ENCODE assay signal across 27 cellular contexts in the genomic region with DNA sequence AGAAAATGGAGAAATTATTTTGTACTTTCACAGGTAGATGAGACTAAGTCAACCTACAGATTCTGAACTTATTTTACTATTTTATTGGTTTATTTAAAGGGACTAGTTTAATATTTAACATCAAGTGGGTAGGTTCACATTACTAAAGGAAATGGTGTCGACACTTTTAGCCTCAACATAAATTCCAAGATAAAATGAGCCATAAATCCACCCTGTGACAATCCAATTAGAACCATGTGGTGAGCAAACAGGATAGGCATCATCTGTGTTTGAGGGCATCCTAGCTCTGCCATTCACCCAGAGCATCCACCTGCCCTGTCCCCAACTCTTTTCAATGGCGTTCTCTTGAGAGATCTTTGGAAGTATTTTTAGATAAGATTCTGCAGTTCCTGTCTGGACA.
"Had no signal": no experiment of that assay in that cellular context is flagged by ENCODE, and none has a peak within 500 bp of the region (broad histone marks: within the 10 kb centered on the region; RNA-seq: fewer than 3 reads in every experiment).

No MANE protein-coding gene starts in this region.

- H3K27ac ChIP-seq: dorsolateral prefrontal cortex, epithelial cell of prostate, gastrocnemius medialis, heart left ventricle, parathyroid adenoma, right atrium auricular region, testis, tibial artery had no signal

- H3K4me1 Mint-ChIP-seq: memory B cell; naive B cell; stimulated activated memory B cell treated with anti-CD40 and anti-IgM and Interleukin-4, amounts not matched to agents 10 μg/mL and 1 μg/mL and 100 μg/mL, for 72 hours had no signal

- H3K27ac Mint-ChIP-seq: memory B cell; naive B cell; natural killer cell treated with Interleukin-12 subunit alpha and Interleukin-12 subunit beta and Interleukin-15 and Interleukin-18, amount 100 ng/mL, for 72 hours; progenitor cell of endocrine pancreas; stimulated activated memory B cell treated with anti-CD40 and anti-IgM and Interleukin-4, amounts not matched to agents 10 μg/mL and 1 μg/mL and 100 μg/mL, for 72 hours; type B pancreatic cell had no signal

- FAIRE-seq: colon, islet of Langerhans, urothelium cell line had no signal

- H3K36me3 ChIP-seq: gastrocnemius medialis, heart left ventricle, right atrium auricular region, tibial artery had no signal

- H3K9me3 Mint-ChIP-seq: natural killer cell treated with Interleukin-12 subunit alpha and Interleukin-12 subunit beta and Interleukin-15 and Interleukin-18, amount 100 ng/mL, for 72 hours; type B pancreatic cell had no signal

- H3K9me3 ChIP-seq: gastrocnemius medialis, heart left ventricle, right atrium auricular region, testis, tibial artery had no signal

- H3K27me3 ChIP-seq: dorsolateral prefrontal cortex, gastrocnemius medialis, heart left ventricle, right atrium auricular region, testis, tibial artery had no signal

- H3K4me3 ChIP-seq: dorsolateral prefrontal cortex, gastrocnemius medialis, heart left ventricle, lung, right atrium auricular region, testis, tibial artery had no signal

- H3K4me3 Mint-ChIP-seq: memory B cell; natural killer cell treated with Interleukin-12 subunit alpha and Interleukin-12 subunit beta and Interleukin-15 and Interleukin-18, amount 100 ng/mL, for 72 hours; neural crest cell; stimulated activated memory B cell treated with anti-CD40 and anti-IgM and Interleukin-4, amounts not matched to agents 10 μg/mL and 1 μg/mL and 100 μg/mL, for 72 hours; type B pancreatic cell had no signal

- H3K27me3 Mint-ChIP-seq: memory B cell; naive B cell; natural killer cell treated with Interleukin-12 subunit alpha and Interleukin-12 subunit beta and Interleukin-15 and Interleukin-18, amount 100 ng/mL, for 72 hours; progenitor cell of endocrine pancreas; stimulated activated memory B cell treated with anti-CD40 and anti-IgM and Interleukin-4, amounts not matched to agents 10 μg/mL and 1 μg/mL and 100 μg/mL, for 72 hours; type B pancreatic cell had no signal

- H3K36me3 Mint-ChIP-seq: natural killer cell treated with Interleukin-12 subunit alpha and Interleukin-12 subunit beta and Interleukin-15 and Interleukin-18, amount 100 ng/mL, for 72 hours; type B pancreatic cell had no signal

- ATAC-seq: esophagus mucosa; gastrocnemius medialis; heart left ventricle; sciatic nerve; stimulated activated memory B cell treated with anti-CD40 and anti-IgM and Interleukin-4, amounts not matched to agents 10 μg/mL and 1 μg/mL and 100 μg/mL, for 72 hours; stimulated activated naive CD8-positive, alpha-beta T cell treated with anti-CD3 and anti-CD28 coated beads, Interleukin-15, Interleukin-2, amounts not matched to agents 100 U/mL and 50 U/mL, for 24 hours had no signal

- DNase-seq: dorsolateral prefrontal cortex; effector CD4-positive, alpha-beta T cell; gastrocnemius medialis; heart left ventricle; hippocampal formation; naive B cell; stimulated activated CD4-positive, alpha-beta T cell treated with anti-CD3 and anti-CD28 coated beads, Interleukin-2, amount 100 ng/mL, for 24 hours; stimulated activated CD4-positive, alpha-beta T cell treated with anti-CD3 and anti-CD28 coated beads, Interleukin-4, amount 100 ng/mL, for 24 hours; stimulated activated naive CD8-positive, alpha-beta T cell treated with anti-CD3 and anti-CD28 coated beads, Interleukin-15, Interleukin-2, amounts not matched to agents 100 U/mL and 50 U/mL, for 24 hours; substantia nigra; testis; tibial artery had no signal

- H3K4me1 ChIP-seq: gastrocnemius medialis, heart left ventricle, parathyroid adenoma, right atrium auricular region, testis, tibial artery had no signal
